1 cellular context compared by ENCODE assay signal in genomic region chr3:28241221-28242160, GRCh38.
A peak's percentile ranks its signal among the peaks of the same experiment; 100 is the strongest.
TF ChIP-seq lines count a peak whose summit lies in the region.

A gene with protein sequence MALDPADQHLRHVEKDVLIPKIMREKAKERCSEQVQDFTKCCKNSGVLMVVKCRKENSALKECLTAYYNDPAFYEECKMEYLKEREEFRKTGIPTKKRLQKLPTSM (plus strand): TSS chr3:28241619. CDS start chr3:28241794, 175 bp downstream.

TF ChIP-seq in K562, 482 proteins besides CTCF, POLR2A, EP300 and RAD21 (continued from another document and continues in another):
- peak; percentile 97 for TF ChIP-seq RBBP5 (IDR thresholded peaks at IDR 0.05; ENCODE audit: borderline replicate concordance, insufficient read depth, low read length, poor library complexity, severe bottlenecking)
- peak; percentile 27; the same call in 1 of the 2 replicates for TF ChIP-seq NBN (IDR thresholded peaks at IDR 0.05; ENCODE audit: low read depth)
- TF ChIP-seq NR1H2 (CRISPR knock-in tag; IDR thresholded peaks at IDR 0.05), result no peak
- no peak for TF ChIP-seq ZNF316 (IDR thresholded peaks at IDR 0.05)
- TF ChIP-seq, protein P1, sequence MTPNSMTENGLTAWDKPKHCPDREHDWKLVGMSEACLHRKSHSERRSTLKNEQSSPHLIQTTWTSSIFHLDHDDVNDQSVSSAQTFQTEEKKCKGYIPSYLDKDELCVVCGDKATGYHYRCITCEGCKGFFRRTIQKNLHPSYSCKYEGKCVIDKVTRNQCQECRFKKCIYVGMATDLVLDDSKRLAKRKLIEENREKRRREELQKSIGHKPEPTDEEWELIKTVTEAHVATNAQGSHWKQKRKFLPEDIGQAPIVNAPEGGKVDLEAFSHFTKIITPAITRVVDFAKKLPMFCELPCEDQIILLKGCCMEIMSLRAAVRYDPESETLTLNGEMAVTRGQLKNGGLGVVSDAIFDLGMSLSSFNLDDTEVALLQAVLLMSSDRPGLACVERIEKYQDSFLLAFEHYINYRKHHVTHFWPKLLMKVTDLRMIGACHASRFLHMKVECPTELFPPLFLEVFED (CRISPR knock-in tag; conservative IDR thresholded peaks at IDR 0.05), result 0 out of 2 replicates have a peak, but pooled peaks have one; percentile 53
- no peak for TF ChIP-seq HDAC3 (IDR thresholded peaks at IDR 0.05; ENCODE audit: borderline replicate concordance, partially characterized antibody)
- TF ChIP-seq, protein P2, sequence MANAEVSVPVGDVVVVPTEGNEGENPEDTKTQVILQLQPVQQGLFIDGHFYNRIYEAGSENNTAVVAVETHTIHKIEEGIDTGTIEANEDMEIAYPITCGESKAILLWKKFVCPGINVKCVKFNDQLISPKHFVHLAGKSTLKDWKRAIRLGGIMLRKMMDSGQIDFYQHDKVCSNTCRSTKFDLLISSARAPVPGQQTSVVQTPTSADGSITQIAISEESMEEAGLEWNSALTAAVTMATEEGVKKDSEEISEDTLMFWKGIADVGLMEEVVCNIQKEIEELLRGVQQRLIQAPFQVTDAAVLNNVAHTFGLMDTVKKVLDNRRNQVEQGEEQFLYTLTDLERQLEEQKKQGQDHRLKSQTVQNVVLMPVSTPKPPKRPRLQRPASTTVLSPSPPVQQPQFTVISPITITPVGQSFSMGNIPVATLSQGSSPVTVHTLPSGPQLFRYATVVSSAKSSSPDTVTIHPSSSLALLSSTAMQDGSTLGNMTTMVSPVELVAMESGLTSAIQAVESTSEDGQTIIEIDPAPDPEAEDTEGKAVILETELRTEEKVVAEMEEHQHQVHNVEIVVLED (CRISPR knock-in tag; IDR thresholded peaks at IDR 0.05), result peak; percentile 34; the same call in 1 of the 2 replicates
- TF ChIP-seq, protein P3, sequence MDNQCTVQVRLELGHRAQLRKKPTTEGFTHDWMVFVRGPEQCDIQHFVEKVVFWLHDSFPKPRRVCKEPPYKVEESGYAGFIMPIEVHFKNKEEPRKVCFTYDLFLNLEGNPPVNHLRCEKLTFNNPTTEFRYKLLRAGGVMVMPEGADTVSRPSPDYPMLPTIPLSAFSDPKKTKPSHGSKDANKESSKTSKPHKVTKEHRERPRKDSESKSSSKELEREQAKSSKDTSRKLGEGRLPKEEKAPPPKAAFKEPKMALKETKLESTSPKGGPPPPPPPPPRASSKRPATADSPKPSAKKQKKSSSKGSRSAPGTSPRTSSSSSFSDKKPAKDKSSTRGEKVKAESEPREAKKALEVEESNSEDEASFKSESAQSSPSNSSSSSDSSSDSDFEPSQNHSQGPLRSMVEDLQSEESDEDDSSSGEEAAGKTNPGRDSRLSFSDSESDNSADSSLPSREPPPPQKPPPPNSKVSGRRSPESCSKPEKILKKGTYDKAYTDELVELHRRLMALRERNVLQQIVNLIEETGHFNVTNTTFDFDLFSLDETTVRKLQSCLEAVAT (IDR thresholded peaks at IDR 0.05), result 0 out of 4 replicates have a peak, but pooled peaks of 1 of the 2 experiments have one; percentile 37
- no peak for TF ChIP-seq MEF2D (tag; conservative IDR thresholded peaks at IDR 0.05; ENCODE audit: low read depth)
- no peak for TF ChIP-seq MTF1 (CRISPR knock-in tag; IDR thresholded peaks at IDR 0.05; ENCODE audit: borderline replicate concordance)
- TF ChIP-seq ZMIZ1 (IDR thresholded peaks at IDR 0.05; ENCODE audit: low read depth in 2 of 2, low read length in 2 of 2), result no peak
- TF ChIP-seq NFE2 (IDR thresholded peaks at IDR 0.05; ENCODE audit: low read depth), result peak; percentile 48; the same call in 1 of the 2 replicates
- TF ChIP-seq PPARD (CRISPR knock-in tag; IDR thresholded peaks at IDR 0.05), result no peak
- TF ChIP-seq U2AF2 (optimal IDR thresholded peaks at IDR 0.05; ENCODE audit: low read depth, low read length), result no peak
- TF ChIP-seq ZNF668 (CRISPR knock-in tag; IDR thresholded peaks at IDR 0.05), result no peak
- no peak for TF ChIP-seq ZNF253 (CRISPR knock-in tag; conservative IDR thresholded peaks at IDR 0.05)
- no peak for TF ChIP-seq ZNF77 (CRISPR knock-in tag; IDR thresholded peaks at IDR 0.05)
- peak in 1 of 2 experiments; percentile 38; a peak in 1 of 3 replicates for TF ChIP-seq CBX3 (IDR thresholded peaks at IDR 0.05; ENCODE audit: borderline replicate concordance in 1 of 2, low read length in 2 of 2)
- TF ChIP-seq, protein P4, sequence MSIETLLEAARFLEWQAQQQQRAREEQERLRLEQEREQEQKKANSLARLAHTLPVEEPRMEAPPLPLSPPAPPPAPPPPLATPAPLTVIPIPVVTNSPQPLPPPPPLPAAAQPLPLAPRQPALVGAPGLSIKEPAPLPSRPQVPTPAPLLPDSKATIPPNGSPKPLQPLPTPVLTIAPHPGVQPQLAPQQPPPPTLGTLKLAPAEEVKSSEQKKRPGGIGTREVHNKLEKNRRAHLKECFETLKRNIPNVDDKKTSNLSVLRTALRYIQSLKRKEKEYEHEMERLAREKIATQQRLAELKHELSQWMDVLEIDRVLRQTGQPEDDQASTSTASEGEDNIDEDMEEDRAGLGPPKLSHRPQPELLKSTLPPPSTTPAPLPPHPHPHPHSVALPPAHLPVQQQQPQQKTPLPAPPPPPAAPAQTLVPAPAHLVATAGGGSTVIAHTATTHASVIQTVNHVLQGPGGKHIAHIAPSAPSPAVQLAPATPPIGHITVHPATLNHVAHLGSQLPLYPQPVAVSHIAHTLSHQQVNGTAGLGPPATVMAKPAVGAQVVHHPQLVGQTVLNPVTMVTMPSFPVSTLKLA (conservative IDR thresholded peaks at IDR 0.05), result peak; percentile 93 to 96
- 0 out of 2 replicates have a peak, but pooled peaks have one; percentile 33 for TF ChIP-seq SIN3B (IDR thresholded peaks at IDR 0.05; ENCODE audit: low read depth)
- TF ChIP-seq EP400 (IDR thresholded peaks at IDR 0.05), result peak; percentile 95
- peak; percentile 27; the same call in 1 of the 2 replicates for TF ChIP-seq BCOR (IDR thresholded peaks at IDR 0.05)
- TF ChIP-seq ZNF239 (CRISPR knock-in tag; IDR thresholded peaks at IDR 0.05), result no peak
- TF ChIP-seq HMG20A (CRISPR knock-in tag; conservative IDR thresholded peaks at IDR 0.05), result no peak
- peak; percentile 58; the same call in 1 of the 2 replicates for TF ChIP-seq ELF2 (CRISPR knock-in tag; IDR thresholded peaks at IDR 0.05)
- no peak for TF ChIP-seq ZNF699 (CRISPR knock-in tag; IDR thresholded peaks at IDR 0.05; ENCODE audit: insufficient replicate concordance)
- no peak for TF ChIP-seq ZKSCAN3 (CRISPR knock-in tag; IDR thresholded peaks at IDR 0.05)
- no peak for TF ChIP-seq PKNOX1 (IDR thresholded peaks at IDR 0.05)
- peak; percentile 67; the same call in 1 of the 2 replicates for TF ChIP-seq NR2C2 (CRISPR knock-in tag; IDR thresholded peaks at IDR 0.05)
- peak; percentile 37; the same call in 1 of the 2 replicates for TF ChIP-seq NR2C2 (tag; IDR thresholded peaks at IDR 0.05)
- TF ChIP-seq, protein P5, sequence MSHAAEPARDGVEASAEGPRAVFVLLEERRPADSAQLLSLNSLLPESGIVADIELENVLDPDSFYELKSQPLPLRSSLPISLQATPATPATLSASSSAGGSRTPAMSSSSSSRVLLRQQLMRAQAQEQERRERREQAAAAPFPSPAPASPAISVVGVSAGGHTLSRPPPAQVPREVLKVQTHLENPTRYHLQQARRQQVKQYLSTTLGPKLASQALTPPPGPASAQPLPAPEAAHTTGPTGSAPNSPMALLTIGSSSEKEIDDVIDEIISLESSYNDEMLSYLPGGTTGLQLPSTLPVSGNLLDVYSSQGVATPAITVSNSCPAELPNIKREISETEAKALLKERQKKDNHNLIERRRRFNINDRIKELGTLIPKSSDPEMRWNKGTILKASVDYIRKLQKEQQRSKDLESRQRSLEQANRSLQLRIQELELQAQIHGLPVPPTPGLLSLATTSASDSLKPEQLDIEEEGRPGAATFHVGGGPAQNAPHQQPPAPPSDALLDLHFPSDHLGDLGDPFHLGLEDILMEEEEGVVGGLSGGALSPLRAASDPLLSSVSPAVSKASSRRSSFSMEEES (CRISPR knock-in tag; IDR thresholded peaks at IDR 0.05), result no peak
- TF ChIP-seq XRCC4 (IDR thresholded peaks at IDR 0.05; ENCODE audit: extremely low read depth, insufficient read depth, insufficient read length), result no peak
- no peak; the same call in 1 of the 2 replicates for TF ChIP-seq TOE1 (IDR thresholded peaks at IDR 0.05; ENCODE audit: borderline replicate concordance)
- TF ChIP-seq TOE1 (CRISPR knock-in tag; IDR thresholded peaks at IDR 0.05; ENCODE audit: borderline replicate concordance, low read depth), result peak; percentile 73; the same call in 1 of the 2 replicates
- no peak for TF ChIP-seq RBM34 (IDR thresholded peaks at IDR 0.05; ENCODE audit: borderline replicate concordance, insufficient read depth, low read length)
- no peak for TF ChIP-seq STAG1 (CRISPR knock-in tag; IDR thresholded peaks at IDR 0.05; ENCODE audit: borderline replicate concordance)
- peak; percentile 90 for TF ChIP-seq TAF1 (IDR thresholded peaks at IDR 0.05; ENCODE audit: control insufficient read depth, extremely low read depth, insufficient read depth, low read length, severe bottlenecking)
- no peak for TF ChIP-seq RFX1 (IDR thresholded peaks at IDR 0.05)
- TF ChIP-seq, protein P6, sequence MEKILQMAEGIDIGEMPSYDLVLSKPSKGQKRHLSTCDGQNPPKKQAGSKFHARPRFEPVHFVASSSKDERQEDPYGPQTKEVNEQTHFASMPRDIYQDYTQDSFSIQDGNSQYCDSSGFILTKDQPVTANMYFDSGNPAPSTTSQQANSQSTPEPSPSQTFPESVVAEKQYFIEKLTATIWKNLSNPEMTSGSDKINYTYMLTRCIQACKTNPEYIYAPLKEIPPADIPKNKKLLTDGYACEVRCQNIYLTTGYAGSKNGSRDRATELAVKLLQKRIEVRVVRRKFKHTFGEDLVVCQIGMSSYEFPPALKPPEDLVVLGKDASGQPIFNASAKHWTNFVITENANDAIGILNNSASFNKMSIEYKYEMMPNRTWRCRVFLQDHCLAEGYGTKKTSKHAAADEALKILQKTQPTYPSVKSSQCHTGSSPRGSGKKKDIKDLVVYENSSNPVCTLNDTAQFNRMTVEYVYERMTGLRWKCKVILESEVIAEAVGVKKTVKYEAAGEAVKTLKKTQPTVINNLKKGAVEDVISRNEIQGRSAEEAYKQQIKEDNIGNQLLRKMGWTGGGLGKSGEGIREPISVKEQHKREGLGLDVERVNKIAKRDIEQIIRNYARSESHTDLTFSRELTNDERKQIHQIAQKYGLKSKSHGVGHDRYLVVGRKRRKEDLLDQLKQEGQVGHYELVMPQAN (IDR thresholded peaks at IDR 0.05; ENCODE audit: borderline replicate concordance), result peak; percentile 80; the same call in 1 of the 2 replicates
- no peak for TF ChIP-seq ZKSCAN8 (CRISPR knock-in tag; IDR thresholded peaks at IDR 0.05)
- TF ChIP-seq SMARCB1 (IDR thresholded peaks at IDR 0.05; ENCODE audit: insufficient read length, low read depth), result no peak
- TF ChIP-seq ZNF146 (CRISPR knock-in tag; IDR thresholded peaks at IDR 0.05; ENCODE audit: unreplicated experiment), result no peak
- TF ChIP-seq KDM5B (IDR thresholded peaks at IDR 0.05; ENCODE audit: insufficient replicate concordance, low read depth, low read length), result peak; percentile 98
- TF ChIP-seq, protein P7, sequence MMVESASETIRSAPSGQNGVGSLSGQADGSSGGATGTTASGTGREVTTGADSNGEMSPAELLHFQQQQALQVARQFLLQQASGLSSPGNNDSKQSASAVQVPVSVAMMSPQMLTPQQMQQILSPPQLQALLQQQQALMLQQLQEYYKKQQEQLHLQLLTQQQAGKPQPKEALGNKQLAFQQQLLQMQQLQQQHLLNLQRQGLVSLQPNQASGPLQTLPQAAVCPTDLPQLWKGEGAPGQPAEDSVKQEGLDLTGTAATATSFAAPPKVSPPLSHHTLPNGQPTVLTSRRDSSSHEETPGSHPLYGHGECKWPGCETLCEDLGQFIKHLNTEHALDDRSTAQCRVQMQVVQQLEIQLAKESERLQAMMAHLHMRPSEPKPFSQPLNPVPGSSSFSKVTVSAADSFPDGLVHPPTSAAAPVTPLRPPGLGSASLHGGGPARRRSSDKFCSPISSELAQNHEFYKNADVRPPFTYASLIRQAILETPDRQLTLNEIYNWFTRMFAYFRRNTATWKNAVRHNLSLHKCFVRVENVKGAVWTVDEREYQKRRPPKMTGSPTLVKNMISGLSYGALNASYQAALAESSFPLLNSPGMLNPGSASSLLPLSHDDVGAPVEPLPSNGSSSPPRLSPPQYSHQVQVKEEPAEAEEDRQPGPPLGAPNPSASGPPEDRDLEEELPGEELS (CRISPR knock-in tag; IDR thresholded peaks at IDR 0.05; ENCODE audit: borderline replicate concordance), result peak; percentile 56; the same call in 1 of the 2 replicates
- no peak; the same call in 1 of the 2 replicates for TF ChIP-seq PML (IDR thresholded peaks at IDR 0.05; ENCODE audit: low read length)
- 0 out of 2 replicates have a peak, but pooled peaks have one; percentile 41 for TF ChIP-seq ZBTB17 (CRISPR knock-in tag; IDR thresholded peaks at IDR 0.05)
- TF ChIP-seq NCOA2 (IDR thresholded peaks at IDR 0.05; ENCODE audit: partially characterized antibody in 2 of 2), result no peak
- no peak for TF ChIP-seq ZNF121 (CRISPR knock-in tag; conservative IDR thresholded peaks at IDR 0.05)
- peak; percentile 88 for TF ChIP-seq POLR2AphosphoS5 (IDR thresholded peaks at IDR 0.05; ENCODE audit: control insufficient read depth, insufficient read depth, low read depth, low read length)
- 0 out of 2 replicates have a peak, but pooled peaks have one; percentile 38 for TF ChIP-seq ESRRA (IDR thresholded peaks at IDR 0.05; ENCODE audit: borderline replicate concordance, low read depth)
